Comparison of ENCODE assay signal across 17 cellular contexts in genomic region chr16:35798885-35799426, GRCh38.
A peak's percentile ranks its signal among the peaks of the same experiment; 100 is the strongest.
DNase-seq lines count a peak whose midpoint lies in the region; ATAC-seq and TF ChIP-seq lines count a peak whose summit lies in the region.
"Had no signal": no experiment of that assay in that cellular context is flagged by ENCODE, and none has a peak within 500 bp of the region (broad histone marks: within the 10 kb centered on the region; RNA-seq: fewer than 3 reads in every experiment).

No MANE protein-coding gene starts in this region.

- TF ChIP-seq CTCF in OCI-LY3 (IDR thresholded peaks at IDR 0.05; ENCODE audit: low read depth, low read length) (no peak), left ventricle myocardium inferior (IDR thresholded peaks at IDR 0.05; ENCODE audit: borderline replicate concordance) (no peak), body of pancreas (IDR thresholded peaks at IDR 0.05) (no peak), GM13976 (IDR thresholded peaks at IDR 0.05; ENCODE audit: borderline replicate concordance, control extremely low read depth, extremely low read depth, insufficient read depth, missing control alignments) (no peak), spleen (IDR thresholded peaks at IDR 0.05 in 8 of 11, conservative IDR thresholded peaks at IDR 0.05 in 3 of 11) (no peak)

- H2AFZ ChIP-seq in OCI-LY3 (ENCODE audit: low read depth, low read length): no peak overlapping the region

- peak overlapping the region; percentile 62 for H3K27ac ChIP-seq in OCI-LY3 (ENCODE audit: low read length)
- H3K27ac ChIP-seq in left ventricle myocardium inferior (replicated peaks): no peak overlapping the region
- H3K27ac ChIP-seq in body of pancreas: no peak overlapping the region
- no peak overlapping the region for H3K27ac ChIP-seq in spleen
- H3K27ac ChIP-seq: thyroid gland had no signal

- DNase-seq in DMS 273 (lab: John Stamatoyannopoulos, UW; ENCODE audit: unreplicated experiment) (peak; percentile 98), NCI-H1092 (lab: John Stamatoyannopoulos, UW) (peak; percentile 37), left ventricle myocardium inferior (peak; percentile 69), body of pancreas (no peak), GM13976 (ENCODE audit: low spot score) (no peak), spleen (no peak)
- DNase-seq: CD8-positive, alpha-beta T cell; cortex of kidney; DND-41; foreskin fibroblast; midbrain; NCI-H345; SIG-M5; thyroid gland had no signal

- H4K20me1 ChIP-seq in OCI-LY3 (ENCODE audit: insufficient read depth, low read length): no peaks in the 10 kb centered on the region

- H3K27me3 ChIP-seq in OCI-LY3 (ENCODE audit: low read depth, low read length) (no peaks in the 10 kb centered on the region), left ventricle myocardium inferior (ENCODE audit: low read depth) (no peaks in the 10 kb centered on the region), body of pancreas (no peaks in the 10 kb centered on the region), spleen (replicated peaks in 1 of 7) (no peaks in the 10 kb centered on the region)
- H3K27me3 ChIP-seq: thyroid gland had no signal

- in situ Hi-C loops in GM13976 (cut with MboI; ENCODE audit: low sequenced_read_pairs, unreplicated experiment): no loop called here

- H3K4me1 ChIP-seq in OCI-LY3 (ENCODE audit: low read length): peaks cover 31% of the 10 kb centered on the region
- H3K4me1 ChIP-seq in left ventricle myocardium inferior: no peaks in the 10 kb centered on the region
- H3K4me1 ChIP-seq in body of pancreas: no peaks in the 10 kb centered on the region
- H3K4me1 ChIP-seq in spleen: no peaks in the 10 kb centered on the region
- H3K4me1 ChIP-seq: thyroid gland had no signal

- H3K9ac ChIP-seq in OCI-LY3 (ENCODE audit: low read length): no peak overlapping the region

- no peaks in the 10 kb centered on the region for H3K36me3 ChIP-seq in OCI-LY3 (replicated peaks; ENCODE audit: low read depth, low read length)
- H3K36me3 ChIP-seq in left ventricle myocardium inferior: no peaks in the 10 kb centered on the region
- no peaks in the 10 kb centered on the region for H3K36me3 ChIP-seq in body of pancreas (replicated peaks in 1 of 2; ENCODE audit: insufficient read depth in 1 of 2, low read depth in 2 of 2)
- no peaks in the 10 kb centered on the region for H3K36me3 ChIP-seq in spleen
- H3K36me3 ChIP-seq: thyroid gland had no signal

- no peaks in the 10 kb centered on the region for H3K9me3 ChIP-seq in OCI-LY3 (ENCODE audit: insufficient read depth, low read length)
- H3K9me3 ChIP-seq in left ventricle myocardium inferior (replicated peaks): peaks cover 4% of the 10 kb centered on the region
- no peaks in the 10 kb centered on the region for H3K9me3 ChIP-seq in body of pancreas
- H3K9me3 ChIP-seq in spleen: peaks cover 0 to 88% (median 65%) of the 10 kb centered on the region in 8 donors
- H3K9me3 ChIP-seq: thyroid gland had no signal

- TF ChIP-seq POLR2A in body of pancreas (IDR thresholded peaks at IDR 0.05) (no peak), spleen (IDR thresholded peaks at IDR 0.05) (no peak)

- intact Hi-C loops in left ventricle myocardium inferior (cut with micrococcal nuclease): no loop called here
- intact Hi-C loops in body of pancreas (cut with DNase I): no loop called here
- intact Hi-C loops in spleen (cut with DNase I; ENCODE audit: low total_unique reads): no loop called here

- no peaks in the 10 kb centered on the region for H3K79me2 ChIP-seq in OCI-LY3 (ENCODE audit: low read length)

- no peak overlapping the region for H3K4me2 ChIP-seq in OCI-LY3 (ENCODE audit: low read length)

- no peak for ATAC-seq in body of pancreas
- ATAC-seq in GM19035 (IDR thresholded peaks at IDR 0.05; ENCODE audit: unreplicated experiment): no peak
- ATAC-seq: CD8-positive, alpha-beta T cell; stimulated activated memory B cell treated with anti-CD40 and anti-IgM and Interleukin-4, amounts not matched to agents 10 μg/mL and 1 μg/mL and 100 μg/mL, for 72 hours had no signal

- no peak overlapping the region for H3K4me3 ChIP-seq in OCI-LY3 (ENCODE audit: low read length)
- H3K4me3 ChIP-seq in left ventricle myocardium inferior: no peak overlapping the region
- no peak overlapping the region for H3K4me3 ChIP-seq in body of pancreas
- no peak overlapping the region for H3K4me3 ChIP-seq in spleen
- H3K4me3 ChIP-seq: thyroid gland had no signal

- 38 to 45% methylated on average over 11 of the region's 11 CpGs for WGBS in body of pancreas, 2 donors
- WGBS in spleen, 5 donors: 60 to 63% (median 62%) methylated on average over 11 of the region's 11 CpGs

Comparison
In these comparisons a context has a peak if more than half of its experiments do, and no peak if none do; other contexts are left out.
1. DNase-seq: peak in DMS 273 (single experiment), NCI-H1092 (single experiment) and left ventricle myocardium inferior (single experiment); none in body of pancreas (0 of 4), GM13976 (single experiment) and spleen (single experiment).